In the genomic region with DNA sequence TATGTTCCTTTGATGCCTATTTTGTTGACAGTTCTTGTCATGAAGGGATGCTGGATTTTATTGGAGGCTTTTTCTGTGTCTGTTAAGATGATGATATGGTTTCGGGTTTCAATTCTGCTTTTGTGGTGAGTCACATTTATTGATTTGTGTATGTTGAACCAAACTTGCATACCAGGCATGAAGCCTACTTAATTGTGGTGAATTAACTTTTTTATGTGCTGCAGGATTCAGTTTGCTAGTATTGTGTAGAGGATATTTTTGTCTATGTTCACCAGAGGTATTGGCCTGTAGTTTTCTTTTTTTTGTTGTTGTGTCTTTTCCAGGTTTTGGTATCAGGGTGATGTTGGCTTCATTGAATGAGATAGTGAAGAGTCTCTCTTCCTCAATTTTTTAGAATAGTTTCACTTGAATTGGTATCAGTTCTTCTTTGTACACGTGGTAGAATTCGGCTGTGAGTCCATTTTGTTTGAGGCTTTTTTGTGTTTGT, we compare ENCODE assay signal across 10 cellular contexts.
DNase-seq lines count a peak whose midpoint lies in the region; ATAC-seq and TF ChIP-seq lines count a peak whose summit lies in the region.
"Had no signal": no experiment of that assay in that cellular context is flagged by ENCODE, and none has a peak within 500 bp of the region (broad histone marks: within the 10 kb centered on the region; RNA-seq: fewer than 3 reads in every experiment).

No MANE protein-coding gene starts in this region.

- H4K20me1 ChIP-seq in GM23248 (ENCODE audit: insufficient read depth) = no peaks in the 10 kb centered on the region

- H3K9me3 ChIP-seq in GM23248 (ENCODE audit: low read depth) (peaks cover 3% of the 10 kb centered on the region), left lung (no peaks in the 10 kb centered on the region)

- DNase-seq in OCI-M1 (lab: John Stamatoyannopoulos, UW) = peak; percentile 32
- DNase-seq in left lobe of liver (ENCODE audit: low spot score) = no peak
- DNase-seq in GM23248 = no peak
- no peak for DNase-seq in GF-D8 (lab: John Stamatoyannopoulos, UW)
- no peak for DNase-seq in left lung
- DNase-seq: right cardiac atrium, stomach had no signal

- no peaks in the 10 kb centered on the region for H3F3A ChIP-seq in GM23248 (ENCODE audit: insufficient read depth)

- no peak for TF ChIP-seq CTCF in left lung (IDR thresholded peaks at IDR 0.05)

- H3K27ac ChIP-seq in GM23248 (no peak overlapping the region), left lung (no peak overlapping the region)
- H3K27ac ChIP-seq: stomach had no signal

- no peaks in the 10 kb centered on the region for H3K9me2 ChIP-seq in GM23248 (ENCODE audit: insufficient read depth)

- intact Hi-C loops in left lung (cut with DNase I) = no loop called here

- no peaks in the 10 kb centered on the region for H3K4me1 ChIP-seq in GM23248 (ENCODE audit: insufficient read depth)
- H3K4me1 ChIP-seq in left lung = no peaks in the 10 kb centered on the region
- H3K4me1 ChIP-seq: stomach had no signal

- H3K27me3 ChIP-seq in GM23248 (replicated peaks; ENCODE audit: insufficient read depth) (no peaks in the 10 kb centered on the region), left lung (no peaks in the 10 kb centered on the region)
- H3K27me3 ChIP-seq: stomach had no signal

- H3K79me2 ChIP-seq in GM23248 (ENCODE audit: insufficient read depth) = no peaks in the 10 kb centered on the region

- H3K9ac ChIP-seq in GM23248 = no peak overlapping the region

- H3K36me3 ChIP-seq in GM23248 (ENCODE audit: low read depth) = no peaks in the 10 kb centered on the region
- no peaks in the 10 kb centered on the region for H3K36me3 ChIP-seq in left lung
- H3K36me3 ChIP-seq: stomach had no signal

- 6 to 13% methylated on average over 3 of the region's 3 CpGs for WGBS in GM23248 (ENCODE audit: low coverage in 1 of 2, low lambda C conversion rate in 2 of 2, missing lambda C conversion rate in 2 of 2), 2 experiments

- H3K4me3 ChIP-seq in GM23248 = no peak overlapping the region
- no peak overlapping the region for H3K4me3 ChIP-seq in left lung
- H3K4me3 ChIP-seq: stomach had no signal

- H3K4me2 ChIP-seq in GM23248 (ENCODE audit: unreplicated experiment) = no peak overlapping the region

- ATAC-seq in GM18520 (IDR thresholded peaks at IDR 0.05; ENCODE audit: unreplicated experiment) (peak; percentile 74), GM21526 (IDR thresholded peaks at IDR 0.05; ENCODE audit: low FRiP score, unreplicated experiment) (peak; percentile 83), HG03175 (IDR thresholded peaks at IDR 0.05; ENCODE audit: unreplicated experiment) (peak; percentile 90), left lobe of liver (no peak), left lung (no peak)

- in situ Hi-C loops in GM23248 (cut with MboI) = no loop called here

- no peak overlapping the region for H2AFZ ChIP-seq in GM23248

Comparison
In these comparisons a context has a peak if more than half of its experiments do, and no peak if none do; other contexts are left out.
1. ATAC-seq: peak in GM18520 (single experiment), GM21526 (single experiment) and HG03175 (single experiment); none in left lobe of liver (single experiment) and left lung (single experiment).